13 cellular contexts compared by ENCODE assay signal in the genomic region with DNA sequence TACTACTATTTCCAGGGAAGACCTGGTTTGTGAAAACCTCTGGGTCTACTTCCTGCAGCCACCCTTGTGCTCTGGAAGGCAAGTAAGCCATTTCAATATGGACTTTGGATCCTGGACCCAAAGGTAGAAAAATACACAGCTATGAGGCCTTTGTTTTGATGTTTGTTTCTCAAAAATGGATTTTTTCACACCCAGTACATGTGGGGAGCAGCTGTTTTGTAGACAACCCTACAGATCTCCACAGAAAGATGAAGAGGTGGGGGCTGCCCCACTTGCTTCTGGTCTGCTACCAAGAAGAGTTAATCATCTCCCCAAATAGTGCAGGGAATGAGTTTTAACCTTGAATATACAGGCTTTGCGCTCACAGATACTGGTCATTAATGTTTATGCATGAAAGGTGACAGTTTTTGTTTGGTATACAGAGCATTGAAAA. TPM values are rescaled to one million over a fixed set of nuclear protein-coding genes. Genes with fewer than 3 reads are reported as not detected.
A peak's percentile ranks its signal among the peaks of the same experiment; 100 is the strongest.
DNase-seq lines count a peak whose midpoint lies in the region; ATAC-seq, FAIRE-seq and TF ChIP-seq lines count a peak whose summit lies in the region.
"Had no signal": no experiment of that assay in that cellular context is flagged by ENCODE, and none has a peak within 500 bp of the region (broad histone marks: within the 10 kb centered on the region; RNA-seq: fewer than 3 reads in every experiment).

No MANE protein-coding gene starts in this region.

- no peaks in the 10 kb centered on the region for H3K27me3 ChIP-seq in breast epithelium

- ATAC-seq in HG03460 (IDR thresholded peaks at IDR 0.05; ENCODE audit: unreplicated experiment) (peak; percentile 82), Right ventricle myocardium superior (ENCODE audit: poor library complexity) (no peak)
- peak; percentile 96 to 97 for ATAC-seq in stimulated activated naive B cell treated with anti-CD40 and anti-IgM and Interleukin-4, amounts not matched to agents 10 μg/mL and 1 μg/mL and 100 μg/mL, for 72 hours (replicated peaks)
- ATAC-seq: activated CD8-positive, alpha-beta memory T cell treated with anti-CD3 and anti-CD28 coated beads, Interleukin-2, amount 10 ng/mL, durations not matched to agents 7 days and 5 days had no signal

- no peak for FAIRE-seq in H54 (lab: Jason Lieb, UNC)

- H3K36me3 Mint-ChIP-seq in MCF 10A (ENCODE audit: insufficient read depth, unreplicated experiment) (no peaks in the 10 kb centered on the region), HFFc6 (ENCODE audit: low read depth) (peaks cover 25% of the 10 kb centered on the region)
- H3K36me3 Mint-ChIP-seq in stimulated activated naive B cell treated with anti-CD40 and anti-IgM and Interleukin-4, amounts not matched to agents 10 μg/mL and 1 μg/mL and 100 μg/mL, for 72 hours: peaks cover 0 to 5% of the 10 kb centered on the region in 2 donors
- H3K36me3 Mint-ChIP-seq: activated CD8-positive, alpha-beta memory T cell treated with anti-CD3 and anti-CD28 coated beads, Interleukin-2, amount 10 ng/mL, durations not matched to agents 7 days and 5 days; naive B cell had no signal

- no peaks in the 10 kb centered on the region for H3K36me3 ChIP-seq in breast epithelium

- peak overlapping the region; percentile 71 for H3K27ac Mint-ChIP-seq in MCF 10A (ENCODE audit: low read depth, unreplicated experiment)
- H3K27ac Mint-ChIP-seq in HFFc6: peak overlapping the region; percentile 72
- no peak overlapping the region for H3K27ac Mint-ChIP-seq in stimulated activated naive B cell treated with anti-CD40 and anti-IgM and Interleukin-4, amounts not matched to agents 10 μg/mL and 1 μg/mL and 100 μg/mL, for 72 hours
- H3K27ac Mint-ChIP-seq: activated CD8-positive, alpha-beta memory T cell treated with anti-CD3 and anti-CD28 coated beads, Interleukin-2, amount 10 ng/mL, durations not matched to agents 7 days and 5 days had no signal

- no TSS peak for BruUV-seq in MCF 10A (replicated peaks; lab: Mats Ljungman, UMichigan)

- peaks cover 45% of the 10 kb centered on the region for H3K4me1 Mint-ChIP-seq in MCF 10A (ENCODE audit: insufficient read depth, unreplicated experiment)
- peaks cover 90% of the 10 kb centered on the region for H3K4me1 Mint-ChIP-seq in HFFc6 (ENCODE audit: low read depth)
- H3K4me1 Mint-ChIP-seq in stimulated activated naive B cell treated with anti-CD40 and anti-IgM and Interleukin-4, amounts not matched to agents 10 μg/mL and 1 μg/mL and 100 μg/mL, for 72 hours: peaks cover 25 to 38% of the 10 kb centered on the region in 2 donors

- no peaks in the 10 kb centered on the region for H3K27me3 Mint-ChIP-seq in MCF 10A (ENCODE audit: insufficient read depth, unreplicated experiment)
- H3K27me3 Mint-ChIP-seq in HFFc6 (ENCODE audit: insufficient read depth): peaks cover 1% of the 10 kb centered on the region
- no peaks in the 10 kb centered on the region for H3K27me3 Mint-ChIP-seq in stimulated activated naive B cell treated with anti-CD40 and anti-IgM and Interleukin-4, amounts not matched to agents 10 μg/mL and 1 μg/mL and 100 μg/mL, for 72 hours
- H3K27me3 Mint-ChIP-seq: activated CD8-positive, alpha-beta memory T cell treated with anti-CD3 and anti-CD28 coated beads, Interleukin-2, amount 10 ng/mL, durations not matched to agents 7 days and 5 days; naive B cell had no signal

- H3K4me3 Mint-ChIP-seq in MCF 10A (ENCODE audit: unreplicated experiment) (no peak overlapping the region), HFFc6 (no peak overlapping the region)
- H3K4me3 Mint-ChIP-seq in stimulated activated naive B cell treated with anti-CD40 and anti-IgM and Interleukin-4, amounts not matched to agents 10 μg/mL and 1 μg/mL and 100 μg/mL, for 72 hours: no peak overlapping the region
- H3K4me3 Mint-ChIP-seq: activated CD8-positive, alpha-beta memory T cell treated with anti-CD3 and anti-CD28 coated beads, Interleukin-2, amount 10 ng/mL, durations not matched to agents 7 days and 5 days; naive B cell had no signal

- H3K9me3 Mint-ChIP-seq in MCF 10A (ENCODE audit: unreplicated experiment) (no peaks in the 10 kb centered on the region), HFFc6 (no peaks in the 10 kb centered on the region)
- H3K9me3 Mint-ChIP-seq in stimulated activated naive B cell treated with anti-CD40 and anti-IgM and Interleukin-4, amounts not matched to agents 10 μg/mL and 1 μg/mL and 100 μg/mL, for 72 hours: peaks cover 5% of the 10 kb centered on the region in 2 donors

- DNase-seq in MCF 10A (ENCODE audit: unreplicated experiment) (no peak), breast epithelium (ENCODE audit: low spot score in 2 of 2) (no peak), HFFc6 (no peak), Right ventricle myocardium superior (no peak), substantia nigra (lab: John Stamatoyannopoulos, UW) (no peak), H54 (ENCODE audit: insufficient read length, low spot score) (no peak)
- DNase-seq in stimulated activated naive B cell treated with anti-CD40 and anti-IgM and Interleukin-4, amounts not matched to agents 10 μg/mL and 1 μg/mL and 100 μg/mL, for 72 hours: peak; percentile 31
- DNase-seq: activated CD8-positive, alpha-beta memory T cell treated with anti-CD3 and anti-CD28 coated beads, Interleukin-2, amount 10 ng/mL, durations not matched to agents 7 days and 5 days; AML-193; hypothalamus; naive B cell; stimulated activated CD4-positive, alpha-beta T cell treated with anti-CD3 and anti-CD28 coated beads, Interleukin-4, amount 100 ng/mL, for 1 hour had no signal

- intact Hi-C loops in MCF 10A (cut with micrococcal nuclease): no loop called here
- intact Hi-C loops in breast epithelium (cut with DNase I; ENCODE audit: low total_unique reads): no loop called here
- intact Hi-C loops in Right ventricle myocardium superior (cut with DNase I): no loop called here

- no peak for TF ChIP-seq POLR2A in breast epithelium (IDR thresholded peaks at IDR 0.05)
- no peak for TF ChIP-seq POLR2A in H54 (IDR thresholded peaks at IDR 0.05; ENCODE audit: low read depth, low read length)

- H3K4me1 ChIP-seq in breast epithelium: no peaks in the 10 kb centered on the region

- CTCF ChIA-PET in MCF 10A (lab: Yijun Ruan, JAX): interaction anchor here (0.7 to 1.6 kb wide), 6 partner anchors 28 to 130 kb away, joined by 3 to 9 read pairs (median 4); no protein-coding TSS in a partner anchor

- TF ChIP-seq CTCF in MCF 10A (IDR thresholded peaks at IDR 0.05; ENCODE audit: unreplicated experiment) (no peak), breast epithelium (IDR thresholded peaks at IDR 0.05) (no peak), HFFc6 (IDR thresholded peaks at IDR 0.05) (no peak)

- POLR2A ChIA-PET in MCF 10A (lab: Yijun Ruan, JAX): interaction anchor here (0.5 to 5.0 kb wide), 13 partner anchors 10 to 197 kb away, joined by 3 to 53 read pairs (median 6); partner anchors contain the start of gene ZNF281

- no peaks in the 10 kb centered on the region for H3K9me3 ChIP-seq in breast epithelium

- H3K4me3 ChIP-seq in breast epithelium: no peak overlapping the region

- H3K27ac ChIP-seq in breast epithelium (no peak overlapping the region), substantia nigra (ENCODE audit: low read depth, low read length, poor library complexity, severe bottlenecking) (no peak overlapping the region)

RNA-seq across cellular contexts. Expression of gene ZNF281, which starts 29.2 kb away (rescaled TPM):
- total RNA-seq in MCF 10A (2022) (22.3 and 24.8 TPM in 2 replicates), breast epithelium (10 to 100 TPM; 11.0 to 25.6 (median 16.1) TPM), Right ventricle myocardium superior (7.3 TPM)
- 10 to 100 TPM; 37.2 to 50.7 (median 43.9) TPM for total RNA-seq in HFFc6 (2021; fragmentation: NEBNext Ultra II Directional; extraction: Animal tissue kit (Norgen Biotek cat#: 25700))
